21 cellular contexts compared by ENCODE assay signal in the genomic region with DNA sequence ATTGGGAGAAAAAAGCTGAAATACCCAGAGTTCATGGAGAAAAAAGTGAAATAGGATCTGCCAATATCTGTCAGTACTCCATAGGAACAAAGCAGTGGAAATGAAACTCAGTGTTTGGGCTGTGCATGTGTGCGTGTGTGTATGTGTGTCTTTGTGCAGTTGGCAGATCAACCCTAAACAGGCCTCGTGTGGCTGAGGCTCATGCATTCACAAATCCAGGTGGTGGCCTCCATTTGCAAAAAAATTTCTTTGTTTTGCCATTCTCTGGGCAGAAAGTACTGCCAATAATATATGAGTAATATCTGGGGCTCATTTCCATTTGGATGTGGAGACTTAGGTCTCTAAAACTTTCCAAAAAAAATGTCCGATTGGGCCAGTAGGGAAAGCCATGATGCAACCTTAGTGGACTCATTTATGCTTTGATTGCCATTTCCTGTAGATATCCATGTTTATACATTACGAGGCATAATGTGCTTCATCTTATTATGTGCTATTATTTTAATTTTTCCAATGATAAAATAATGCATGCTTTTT.
DNase-seq lines count a peak whose midpoint lies in the region; ATAC-seq and TF ChIP-seq lines count a peak whose summit lies in the region.
"Had no signal": no experiment of that assay in that cellular context is flagged by ENCODE, and none has a peak within 500 bp of the region (broad histone marks: within the 10 kb centered on the region; RNA-seq: fewer than 3 reads in every experiment).

No MANE protein-coding gene starts in this region.

- DNase-seq in activated naive CD4-positive, alpha-beta T cell treated with anti-CD3 and anti-CD28 coated beads for 36 hours, result no peak
- DNase-seq in activated naive CD4-positive, alpha-beta T cell treated with Interleukin-2 at 50 U/mL for 16 hours, result no peak
- DNase-seq in ascending aorta (ENCODE audit: low spot score in 2 of 2) (no peak), foreskin keratinocyte (no peak), thoracic aorta (ENCODE audit: low spot score) (no peak), KG1 (lab: John Stamatoyannopoulos, UW) (no peak), NCI-H226 (no peak), SW 1271 (lab: John Stamatoyannopoulos, UW) (no peak)
- DNase-seq: activated CD4-positive, alpha-beta T cell treated with anti-CD3 and anti-CD28 coated beads, Interleukin-2, amount 50 U/mL, for 1 hour; activated naive CD4-positive, alpha-beta T cell treated with anti-CD3 and anti-CD28 coated beads, Interleukin-2, amount 50 U/mL, for 16 hours; C1 segment of cervical spinal cord; hypothalamus; NCI-H1436 treated with DMSO at 0.1 percent for 48 hours; RPMI8226; testis had no signal

- no peaks in the 10 kb centered on the region for H3K9me3 Mint-ChIP-seq in activated naive CD4-positive, alpha-beta T cell treated with anti-CD3 and anti-CD28 coated beads for 36 hours
- H3K9me3 Mint-ChIP-seq: brain; dendritic cell treated with granulocyte-macrophage colony-stimulating factor and Interleukin-4, amounts not matched to agents 40 ng/mL and 50 ng/mL, for 4 days; memory B cell had no signal

- intact Hi-C loops in activated naive CD4-positive, alpha-beta T cell treated with anti-CD3 and anti-CD28 coated beads for 36 hours (cut with micrococcal nuclease), result loop anchor here (2.0 to 5.0 kb wide), 2 partner anchors 384 to 721 kb away; a partner anchor contains a TSS
- intact Hi-C loops in ascending aorta (cut with DNase I), result loop anchor here (2.0 to 10.0 kb wide), 3 partner anchors 41 to 1206 kb away; no protein-coding TSS in a partner anchor

- ATAC-seq in foreskin keratinocyte, result no peak
- ATAC-seq in thoracic aorta (ENCODE audit: insufficient number of reproducible peaks, low FRiP score, low read depth), result peak; percentile 64

- no peak for TF ChIP-seq CTCF in ascending aorta (IDR thresholded peaks at IDR 0.05)
- TF ChIP-seq CTCF in foreskin keratinocyte (conservative IDR thresholded peaks at IDR 0.05), result no peak
- TF ChIP-seq CTCF in thoracic aorta (IDR thresholded peaks at IDR 0.05), result no peak

- H3K27me3 Mint-ChIP-seq in activated naive CD4-positive, alpha-beta T cell treated with anti-CD3 and anti-CD28 coated beads for 36 hours (ENCODE audit: low read depth), result no peaks in the 10 kb centered on the region
- H3K27me3 Mint-ChIP-seq: dendritic cell treated with granulocyte-macrophage colony-stimulating factor and Interleukin-4, amounts not matched to agents 40 ng/mL and 50 ng/mL, for 4 days; memory B cell; naive thymus-derived CD8-positive, alpha-beta T cell had no signal

- H3K36me3 ChIP-seq in ascending aorta (no peaks in the 10 kb centered on the region), thoracic aorta (no peaks in the 10 kb centered on the region)

- H3K4me3 ChIP-seq in ascending aorta (no peak overlapping the region), thoracic aorta (no peak overlapping the region)
- H3K4me3 ChIP-seq: A549, smooth muscle cell, testis had no signal

- CTCF ChIA-PET in activated naive CD4-positive, alpha-beta T cell treated with anti-CD3 and anti-CD28 coated beads for 36 hours (lab: Charles Lee), result interaction anchor here (0.9 to 3.1 kb wide), 2 partner anchors 10 to 19 kb away, joined by 3 to 10 read pairs; no protein-coding TSS in a partner anchor

- peak overlapping the region; percentile 57 for H3K27ac Mint-ChIP-seq in activated naive CD4-positive, alpha-beta T cell treated with anti-CD3 and anti-CD28 coated beads for 36 hours
- H3K27ac Mint-ChIP-seq: dendritic cell treated with granulocyte-macrophage colony-stimulating factor and Interleukin-4, amounts not matched to agents 40 ng/mL and 50 ng/mL, for 4 days; memory B cell had no signal

- peak overlapping the region; percentile 78 to 84 for H3K27ac ChIP-seq in ascending aorta
- peak overlapping the region; percentile 65 for H3K27ac ChIP-seq in foreskin keratinocyte
- H3K27ac ChIP-seq in thoracic aorta, result peak overlapping the region; percentile 49 to 74

- H3K9me3 ChIP-seq in ascending aorta (no peaks in the 10 kb centered on the region), thoracic aorta (no peaks in the 10 kb centered on the region)
- H3K9me3 ChIP-seq: A549, testis had no signal

- no peaks in the 10 kb centered on the region for H3K36me3 Mint-ChIP-seq in activated naive CD4-positive, alpha-beta T cell treated with anti-CD3 and anti-CD28 coated beads for 36 hours (ENCODE audit: low read depth)
- H3K36me3 Mint-ChIP-seq: brain; memory B cell; naive thymus-derived CD8-positive, alpha-beta T cell had no signal

- H3K4me3 Mint-ChIP-seq in activated naive CD4-positive, alpha-beta T cell treated with anti-CD3 and anti-CD28 coated beads for 36 hours, result no peak overlapping the region
- H3K4me3 Mint-ChIP-seq: brain; dendritic cell treated with granulocyte-macrophage colony-stimulating factor and Interleukin-4, amounts not matched to agents 40 ng/mL and 50 ng/mL, for 4 days; memory B cell had no signal

- H3K27me3 ChIP-seq in ascending aorta (no peaks in the 10 kb centered on the region), foreskin keratinocyte (no peaks in the 10 kb centered on the region), thoracic aorta (replicated peaks; ENCODE audit: insufficient read depth) (no peaks in the 10 kb centered on the region)
- H3K27me3 ChIP-seq: testis had no signal

- peaks cover 0 to 36% of the 10 kb centered on the region in 2 donors for H3K4me1 ChIP-seq in ascending aorta
- H3K4me1 ChIP-seq in foreskin keratinocyte, result peaks cover 11% of the 10 kb centered on the region
- peaks cover 28 to 64% of the 10 kb centered on the region in 2 donors for H3K4me1 ChIP-seq in thoracic aorta (ENCODE audit: control insufficient read depth in 1 of 2, low read depth in 2 of 2)

- H3K4me1 Mint-ChIP-seq in activated naive CD4-positive, alpha-beta T cell treated with anti-CD3 and anti-CD28 coated beads for 36 hours (ENCODE audit: low read depth), result peaks cover 50% of the 10 kb centered on the region
